ENCODE assay signal across 14 cellular contexts in the genomic region with DNA sequence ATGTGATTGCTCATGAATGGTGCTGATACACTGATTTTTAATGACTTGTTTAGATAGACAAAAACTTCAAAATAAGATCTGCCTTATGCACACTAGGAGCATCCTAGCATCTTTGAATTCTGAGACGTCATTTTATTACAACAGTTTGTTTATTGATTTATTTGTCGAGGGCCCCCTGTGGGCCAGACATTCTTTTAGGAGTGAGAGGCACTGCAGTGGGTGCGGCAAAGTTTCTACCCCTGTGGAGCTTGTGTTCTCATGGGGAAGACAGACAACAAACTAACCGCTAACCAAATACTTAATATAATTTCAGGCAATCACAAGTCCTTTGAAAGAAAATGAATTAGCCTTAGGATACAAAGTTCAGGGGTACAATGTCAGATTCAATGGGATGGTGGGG.
DNase-seq lines count a peak whose midpoint lies in the region; ATAC-seq, FAIRE-seq and TF ChIP-seq lines count a peak whose summit lies in the region.
"Had no signal": no experiment of that assay in that cellular context is flagged by ENCODE, and none has a peak within 500 bp of the region (broad histone marks: within the 10 kb centered on the region; RNA-seq: fewer than 3 reads in every experiment).

No MANE protein-coding gene starts in this region.

- no peak overlapping the region for H2BK15ac ChIP-seq in H9 (ENCODE audit: low read depth, low read length)
- no peak overlapping the region for H2BK15ac ChIP-seq in H1 (ENCODE audit: low read length)

- peaks cover 4% of the 10 kb centered on the region for H3F3A ChIP-seq in neural progenitor cell (ENCODE audit: low read depth)

- H3K9me3 ChIP-seq in H9 (ENCODE audit: control insufficient read depth, low read depth, low read length) = no peaks in the 10 kb centered on the region
- H3K9me3 ChIP-seq in H1 (ENCODE audit: insufficient read depth in 2 of 2, low read depth in 1 of 2, low read length in 1 of 2) = no peaks in the 10 kb centered on the region
- H3K9me3 ChIP-seq in neural progenitor cell (ENCODE audit: low read depth) = no peaks in the 10 kb centered on the region
- H3K9me3 ChIP-seq in CD8-positive, alpha-beta T cell (ENCODE audit: low read length) = no peaks in the 10 kb centered on the region
- H3K9me3 ChIP-seq: Caco-2, HAP-1 had no signal

- H3K18ac ChIP-seq in H9 (ENCODE audit: insufficient read length, low read depth, low read length) (peak overlapping the region; percentile 28), H1 (ENCODE audit: extremely low read depth, low read length) (no peak overlapping the region)

- no peak for TF ChIP-seq POLR2A in H1 (IDR thresholded peaks at IDR 0.05; ENCODE audit: control extremely low read depth in 1 of 2, low read depth in 2 of 2, low read length in 2 of 2)

- no peaks in the 10 kb centered on the region for H3K9me3 Mint-ChIP-seq in H9
- H3K9me3 Mint-ChIP-seq in neural progenitor cell = no peaks in the 10 kb centered on the region
- no peaks in the 10 kb centered on the region for H3K9me3 Mint-ChIP-seq in CD8-positive, alpha-beta T cell
- no peaks in the 10 kb centered on the region for H3K9me3 Mint-ChIP-seq in stimulated activated effector memory CD8-positive, alpha-beta T cell treated with anti-CD3 and anti-CD28 coated beads, Interleukin-12 subunit alpha, Interleukin-12 subunit beta, amount 100 ng/mL, for 72 hours
- H3K9me3 Mint-ChIP-seq: CD4-positive, alpha-beta memory T cell had no signal

- no peak overlapping the region for H3T11ph ChIP-seq in H9 (ENCODE audit: low read length)

- H3K9ac ChIP-seq in H9 (ENCODE audit: extremely low read depth, insufficient read length, low read length) = no peak overlapping the region
- H3K9ac ChIP-seq in H1 (replicated peaks in 1 of 4; ENCODE audit: extremely low read depth in 1 of 4, low read depth in 3 of 4, low read length in 3 of 4) = no peak overlapping the region
- H3K9ac ChIP-seq in neural progenitor cell = no peak overlapping the region

- H3K4ac ChIP-seq in H9 (ENCODE audit: low read depth, low read length) = no peak overlapping the region
- no peak overlapping the region for H3K4ac ChIP-seq in H1 (replicated peaks; ENCODE audit: insufficient read length, low read depth, low read length)

- H3K4me1 Mint-ChIP-seq in H9 = peaks cover 14 to 16% of the 10 kb centered on the region in 2 experiments
- peaks cover 17% of the 10 kb centered on the region for H3K4me1 Mint-ChIP-seq in neural progenitor cell
- H3K4me1 Mint-ChIP-seq in CD8-positive, alpha-beta T cell (ENCODE audit: low read depth) = no peaks in the 10 kb centered on the region
- H3K4me1 Mint-ChIP-seq in stimulated activated effector memory CD8-positive, alpha-beta T cell treated with anti-CD3 and anti-CD28 coated beads, Interleukin-12 subunit alpha, Interleukin-12 subunit beta, amount 100 ng/mL, for 72 hours = no peaks in the 10 kb centered on the region
- H3K4me1 Mint-ChIP-seq: CD4-positive, alpha-beta memory T cell had no signal

- H2AK5ac ChIP-seq in H9 (ENCODE audit: insufficient read length, low read length) (no peak overlapping the region), H1 (ENCODE audit: low read depth, low read length) (no peak overlapping the region; the same call in 1 of the 2 replicates)

- H2BK20ac ChIP-seq in H9 (ENCODE audit: low read depth, low read length, poor library complexity, severe bottlenecking) = no peak overlapping the region
- H2BK20ac ChIP-seq in H1 (ENCODE audit: low read length) = no peak overlapping the region

- no peak for TF ChIP-seq RAD21 in H1 (IDR thresholded peaks at IDR 0.05 in 1 of 2, conservative IDR thresholded peaks at IDR 0.05 in 1 of 2; ENCODE audit: low read depth in 2 of 2, low read length in 2 of 2)

- H2BK5ac ChIP-seq in H9 (ENCODE audit: insufficient read length, low read length) = no peak overlapping the region
- no peak overlapping the region for H2BK5ac ChIP-seq in H1 (ENCODE audit: low read depth, low read length)

- H2BK120ac ChIP-seq in H9 (ENCODE audit: low read depth, low read length, poor library complexity, severe bottlenecking) = no peak overlapping the region
- no peak overlapping the region for H2BK120ac ChIP-seq in H1 (replicated peaks; ENCODE audit: low read depth, low read length)

- no peaks in the 10 kb centered on the region; a peak in 1 of 7 replicates for H3K36me3 Mint-ChIP-seq in H9 (ENCODE audit: insufficient read depth in 1 of 3, low read depth in 3 of 3)
- no peaks in the 10 kb centered on the region for H3K36me3 Mint-ChIP-seq in neural progenitor cell
- no peaks in the 10 kb centered on the region for H3K36me3 Mint-ChIP-seq in CD8-positive, alpha-beta T cell
- H3K36me3 Mint-ChIP-seq in stimulated activated effector memory CD8-positive, alpha-beta T cell treated with anti-CD3 and anti-CD28 coated beads, Interleukin-12 subunit alpha, Interleukin-12 subunit beta, amount 100 ng/mL, for 72 hours = no peaks in the 10 kb centered on the region
- H3K36me3 Mint-ChIP-seq: CD4-positive, alpha-beta memory T cell had no signal

- no peak overlapping the region for H2AFZ ChIP-seq in H9 (ENCODE audit: low read length)
- no peak overlapping the region for H2AFZ ChIP-seq in H1 (ENCODE audit: low read length)
- no peak overlapping the region for H2AFZ ChIP-seq in neural progenitor cell (replicated peaks)

- peaks cover 4% of the 10 kb centered on the region; the same call in 1 of the 2 replicates for H3K4me1 ChIP-seq in H9 (ENCODE audit: insufficient read depth, low read length)
- H3K4me1 ChIP-seq in H1 (replicated peaks in 1 of 4; ENCODE audit: control insufficient read depth in 3 of 4, insufficient read depth in 4 of 4, low read length in 3 of 4) = peaks cover 3 to 7% (median 5%) of the 10 kb centered on the region in 4 experiments
- H3K4me1 ChIP-seq in neural progenitor cell = peaks cover 12% of the 10 kb centered on the region
- H3K4me1 ChIP-seq in CD8-positive, alpha-beta T cell (ENCODE audit: insufficient read depth, low read length) = no peaks in the 10 kb centered on the region
- H3K4me1 ChIP-seq: Caco-2, HAP-1 had no signal

- TF ChIP-seq CTCF in H9 (conservative IDR thresholded peaks at IDR 0.05) = no peak
- TF ChIP-seq CTCF in H1 (IDR thresholded peaks at IDR 0.05; ENCODE audit: control extremely low read depth in 1 of 3, insufficient read depth in 1 of 3, low read depth in 1 of 3, low read length in 3 of 3) = no peak
- TF ChIP-seq CTCF in neural progenitor cell (IDR thresholded peaks at IDR 0.05) = no peak
- TF ChIP-seq CTCF in CD8-positive, alpha-beta T cell (IDR thresholded peaks at IDR 0.05) = no peak

- H3K4me3 ChIP-seq in H1 (ENCODE audit: extremely low read depth in 1 of 4, insufficient read depth in 2 of 4, low read depth in 3 of 4, low read length in 4 of 4) (no peak overlapping the region), neural progenitor cell (no peak overlapping the region)
- no peak overlapping the region for H3K4me3 ChIP-seq in CD8-positive, alpha-beta T cell (ENCODE audit: low read depth, low read length)
- H3K4me3 ChIP-seq: HAP-1 had no signal

- H3K36me3 ChIP-seq in H1 (ENCODE audit: control insufficient read depth in 2 of 4, insufficient read depth in 4 of 4, low read length in 3 of 4) (no peaks in the 10 kb centered on the region), neural progenitor cell (no peaks in the 10 kb centered on the region)
- no peaks in the 10 kb centered on the region for H3K36me3 ChIP-seq in CD8-positive, alpha-beta T cell (ENCODE audit: insufficient read depth, low read length)
- H3K36me3 ChIP-seq: HAP-1 had no signal

- POLR2A ChIA-PET in H1 (lab: Charles Lee; ENCODE audit: partially characterized antibody) = no interaction called here
- POLR2A ChIA-PET in CD8-positive, alpha-beta T cell (lab: Charles Lee) = no interaction called here

- H3K23ac ChIP-seq in H9 (ENCODE audit: insufficient read length, low read depth, low read length) (no peak overlapping the region), H1 (ENCODE audit: insufficient read length) (no peak overlapping the region)

- CTCF ChIA-PET in H1 (lab: Charles Lee; ENCODE audit: partially characterized antibody) = interaction anchor here (0.6 to 1.7 kb wide), 7 partner anchors 11 to 45 kb away, joined by 3 to 8 read pairs (median 3); no protein-coding TSS in a partner anchor
- CTCF ChIA-PET in CD8-positive, alpha-beta T cell (lab: Charles Lee) = no interaction called here

- H3K4me3 Mint-ChIP-seq in H9 (no peak overlapping the region), neural progenitor cell (no peak overlapping the region)
- H3K4me3 Mint-ChIP-seq in CD8-positive, alpha-beta T cell = no peak overlapping the region
- H3K4me3 Mint-ChIP-seq in stimulated activated effector memory CD8-positive, alpha-beta T cell treated with anti-CD3 and anti-CD28 coated beads, Interleukin-12 subunit alpha, Interleukin-12 subunit beta, amount 100 ng/mL, for 72 hours = no peak overlapping the region
- H3K4me3 Mint-ChIP-seq: CD4-positive, alpha-beta memory T cell had no signal

- FAIRE-seq in H1 (lab: Jason Lieb, UNC) = no peak
- FAIRE-seq: G401.6, GM12892 had no signal

- H3K27ac ChIP-seq in H9 (ENCODE audit: insufficient read length, low read depth, low read length) (no peak overlapping the region), H1 (ENCODE audit: low read depth, low read length) (no peak overlapping the region), neural progenitor cell (no peak overlapping the region)
- no peak overlapping the region for H3K27ac ChIP-seq in CD8-positive, alpha-beta T cell (ENCODE audit: low read depth, low read length)

- ATAC-seq in CD8-positive, alpha-beta T cell = no peak
- ATAC-seq in stimulated activated effector memory CD8-positive, alpha-beta T cell treated with anti-CD3 and anti-CD28 coated beads, Interleukin-12 subunit alpha, Interleukin-12 subunit beta, amount 100 ng/mL, for 72 hours = no peak

- H3K27me3 Mint-ChIP-seq in H9 (ENCODE audit: low read depth) (no peaks in the 10 kb centered on the region), neural progenitor cell (ENCODE audit: insufficient read depth, low read depth) (no peaks in the 10 kb centered on the region)
- H3K27me3 Mint-ChIP-seq in CD8-positive, alpha-beta T cell (ENCODE audit: low read depth) = no peaks in the 10 kb centered on the region

- no CpG with 5 or more reads among the region's 4 CpGs for WGBS in H9 (ENCODE audit: extremely low coverage, insufficient read length, low lambda C conversion rate)
- WGBS in H1 (ENCODE audit: extremely low coverage in 1 of 2, insufficient coverage in 1 of 2, insufficient read length in 1 of 2, insufficient replicate concordance in 2 of 2, low coverage in 1 of 2, low lambda C conversion rate in 2 of 2, missing lambda C conversion rate in 1 of 2), 2 experiments = 90% methylated on average over 4 of the region's 4 CpGs; no CpG with 5 or more reads in 1 of the 2 experiments

- H3K27me3 ChIP-seq in H9 (ENCODE audit: insufficient read depth, low read length) = no peaks in the 10 kb centered on the region
- H3K27me3 ChIP-seq in H1 (replicated peaks in 1 of 4; ENCODE audit: control insufficient read depth in 3 of 4, extremely low read depth in 1 of 4, insufficient read depth in 3 of 4, low read length in 3 of 4) = peaks cover 0 to 2% (median 0%) of the 10 kb centered on the region in 4 experiments; a peak in 1 of 7 replicates
- H3K27me3 ChIP-seq in neural progenitor cell = no peaks in the 10 kb centered on the region
- H3K27me3 ChIP-seq in CD8-positive, alpha-beta T cell (ENCODE audit: insufficient read depth, low read length) = no peaks in the 10 kb centered on the region

- H2BK12ac ChIP-seq in H9 (ENCODE audit: insufficient read length, low read depth, low read length) (no peak overlapping the region), H1 (ENCODE audit: low read depth, low read length) (no peak overlapping the region)

- H4K5ac ChIP-seq in H9 (ENCODE audit: insufficient read length, low read depth, low read length) (no peak overlapping the region), H1 (ENCODE audit: insufficient read length, low read depth, low read length) (no peak overlapping the region)

- intact Hi-C loops in CD8-positive, alpha-beta T cell (cut with DNase I, micrococcal nuclease) = no loop called here

- no peak overlapping the region for H3K27ac Mint-ChIP-seq in H9
- H3K27ac Mint-ChIP-seq in neural progenitor cell = peak overlapping the region; percentile 77
- H3K27ac Mint-ChIP-seq in CD8-positive, alpha-beta T cell = no peak overlapping the region
- no peak overlapping the region for H3K27ac Mint-ChIP-seq in stimulated activated effector memory CD8-positive, alpha-beta T cell treated with anti-CD3 and anti-CD28 coated beads, Interleukin-12 subunit alpha, Interleukin-12 subunit beta, amount 100 ng/mL, for 72 hours
- H3K27ac Mint-ChIP-seq: CD4-positive, alpha-beta memory T cell had no signal

- H3K79me2 ChIP-seq in H9 (ENCODE audit: insufficient read depth, low read length) (no peaks in the 10 kb centered on the region), H1 (ENCODE audit: control insufficient read depth in 1 of 2, insufficient read depth in 2 of 2, low read length in 2 of 2) (no peaks in the 10 kb centered on the region), neural progenitor cell (ENCODE audit: low read depth) (no peaks in the 10 kb centered on the region)

- H3K4me2 ChIP-seq in H9 (ENCODE audit: insufficient read depth, insufficient read length, low read length) (no peak overlapping the region), H1 (ENCODE audit: insufficient read depth in 1 of 2, low read depth in 2 of 2, low read length in 2 of 2) (no peak overlapping the region), neural progenitor cell (no peak overlapping the region)

- no peak for TF ChIP-seq EP300 in H1 (IDR thresholded peaks at IDR 0.05; ENCODE audit: borderline replicate concordance in 1 of 2, low read depth in 2 of 2, low read length in 2 of 2)

- H3K56ac ChIP-seq in H9 (ENCODE audit: insufficient read length, low read depth, low read length) = no peak overlapping the region
- H3K56ac ChIP-seq in H1 (replicated peaks; ENCODE audit: insufficient read length, low read depth, low read length) = no peak overlapping the region

- H3K23me2 ChIP-seq in H9 (ENCODE audit: insufficient read length, low read depth, low read length, poor library complexity, severe bottlenecking) (no peaks in the 10 kb centered on the region), H1 (ENCODE audit: low read depth, low read length) (no peaks in the 10 kb centered on the region; the same call in 1 of the 2 replicates)

- DNase-seq in H9 (no peak), H1 (ENCODE audit: low read depth in 1 of 2, low spot score in 2 of 2) (no peak), neural progenitor cell (ENCODE audit: low spot score) (no peak), NCI-H2107 (lab: John Stamatoyannopoulos, UW) (no peak)
- DNase-seq in CD8-positive, alpha-beta T cell = no peak
- no peak for DNase-seq in stimulated activated effector memory CD8-positive, alpha-beta T cell treated with anti-CD3 and anti-CD28 coated beads, Interleukin-12 subunit alpha, Interleukin-12 subunit beta, amount 100 ng/mL, for 72 hours (ENCODE audit: low spot score in 2 of 2)
- DNase-seq: C1 segment of cervical spinal cord; Caco-2; CD4-positive, alpha-beta memory T cell; DMS153; DND-41 had no signal

- H3K14ac ChIP-seq in H9 (ENCODE audit: insufficient read depth, low read length) (no peak overlapping the region), H1 (ENCODE audit: insufficient read length) (no peak overlapping the region)

- H4K20me1 ChIP-seq in H9 (ENCODE audit: control insufficient read depth, insufficient read depth, insufficient read length) (peaks cover 2% of the 10 kb centered on the region), H1 (replicated peaks in 1 of 2; ENCODE audit: control insufficient read depth in 1 of 2, insufficient read depth in 2 of 2, low read length in 2 of 2) (no peaks in the 10 kb centered on the region), neural progenitor cell (ENCODE audit: low read depth) (no peaks in the 10 kb centered on the region)

- no peak overlapping the region for H4K8ac ChIP-seq in H9 (replicated peaks; ENCODE audit: insufficient read length, low read depth, low read length)
- no peak overlapping the region for H4K8ac ChIP-seq in H1 (ENCODE audit: extremely low read depth, insufficient read depth, low read length)

- no peak overlapping the region for H4K91ac ChIP-seq in H9 (ENCODE audit: insufficient read length, low read depth, low read length)
- H4K91ac ChIP-seq in H1 (replicated peaks; ENCODE audit: insufficient read length, low read length) = peak overlapping the region; percentile 1

- H3K79me1 ChIP-seq in H9 (ENCODE audit: insufficient read depth, low read depth, low read length, poor library complexity, severe bottlenecking) = no peaks in the 10 kb centered on the region
- H3K79me1 ChIP-seq in H1 (ENCODE audit: low read depth, low read length) = no peaks in the 10 kb centered on the region
